In genomic region chr14:76268013-76268376, GRCh38 we compare ENCODE assay signal across 10 cellular contexts.
A peak's percentile ranks its signal among the peaks of the same experiment; 100 is the strongest.
DNase-seq lines count a peak whose midpoint lies in the region; ATAC-seq, FAIRE-seq and TF ChIP-seq lines count a peak whose summit lies in the region.
"Had no signal": no experiment of that assay in that cellular context is flagged by ENCODE, and none has a peak within 500 bp of the region (broad histone marks: within the 10 kb centered on the region; RNA-seq: fewer than 3 reads in every experiment).

No MANE protein-coding gene starts in this region.

- no peaks in the 10 kb centered on the region for H3K4me1 ChIP-seq in IMR-90 (ENCODE audit: control insufficient read depth, insufficient read depth, low read length)
- peaks cover 0 to 3% (median 0%) of the 10 kb centered on the region in 4 experiments; a peak in 2 of 7 replicates for H3K4me1 ChIP-seq in H1 (replicated peaks in 1 of 4; ENCODE audit: control insufficient read depth in 3 of 4, insufficient read depth in 4 of 4, low read length in 3 of 4)
- peaks cover 2% of the 10 kb centered on the region for H3K4me1 ChIP-seq in mesendoderm (ENCODE audit: control insufficient read depth, low read depth, low read length)
- no peaks in the 10 kb centered on the region for H3K4me1 ChIP-seq in thyroid gland

- CTCF ChIA-PET in IMR-90 (lab: Yijun Ruan, JAX), result interaction anchor here (0.5 to 0.6 kb wide), 3 partner anchors 8 to 187 kb away, joined by 3 to 4 read pairs (median 3); no protein-coding TSS in a partner anchor
- CTCF ChIA-PET in H1 (lab: Charles Lee; ENCODE audit: partially characterized antibody), result interaction anchor here (0.5 to 1.5 kb wide), 5 partner anchors 19 to 83 kb away, joined by 3 to 4 read pairs (median 3); no protein-coding TSS in a partner anchor

- no peak overlapping the region for H2AK9ac ChIP-seq in IMR-90 (replicated peaks; ENCODE audit: low read depth, low read length, poor library complexity)

- H3K36me3 ChIP-seq in IMR-90 (ENCODE audit: control insufficient read depth, insufficient read depth, low read length) (no peaks in the 10 kb centered on the region), H1 (ENCODE audit: control insufficient read depth in 2 of 4, insufficient read depth in 4 of 4, low read length in 3 of 4) (no peaks in the 10 kb centered on the region), mesendoderm (ENCODE audit: control insufficient read depth, insufficient read depth, low read length) (no peaks in the 10 kb centered on the region), thyroid gland (no peaks in the 10 kb centered on the region)

- H3K9me1 ChIP-seq in IMR-90 (ENCODE audit: insufficient read depth, low read length), result no peaks in the 10 kb centered on the region

- H3K23me2 ChIP-seq in H1 (ENCODE audit: low read depth, low read length), result no peaks in the 10 kb centered on the region

- H3K14ac ChIP-seq in IMR-90 (replicated peaks; ENCODE audit: low read depth, low read length), result no peak overlapping the region
- no peak overlapping the region for H3K14ac ChIP-seq in H1 (ENCODE audit: insufficient read length)

- no peak overlapping the region for H2BK15ac ChIP-seq in IMR-90 (ENCODE audit: low read depth, low read length)
- H2BK15ac ChIP-seq in H1 (ENCODE audit: low read length), result 0 out of 2 replicates have a peak overlapping the region, but pooled peaks have one; percentile 5
- H2BK15ac ChIP-seq in mesendoderm (replicated peaks; ENCODE audit: low read depth), result no peak overlapping the region

- dilution Hi-C loops in IMR-90 (cut with HindIII; ENCODE audit: low sequenced_read_pairs, unreplicated experiment), result no loop called here

- no peaks in the 10 kb centered on the region for H3K9me3 ChIP-seq in IMR-90 (ENCODE audit: control insufficient read depth, insufficient read depth, low read length)
- H3K9me3 ChIP-seq in H1 (ENCODE audit: insufficient read depth in 2 of 2, low read depth in 1 of 2, low read length in 1 of 2), result no peaks in the 10 kb centered on the region
- H3K9me3 ChIP-seq in thyroid gland, result no peaks in the 10 kb centered on the region

- no TSS peak for BruUV-seq in IMR-90 (replicated peaks; lab: Mats Ljungman, UMichigan)

- no peaks in the 10 kb centered on the region for H4K20me1 ChIP-seq in IMR-90 (ENCODE audit: insufficient read depth, low read length)
- no peaks in the 10 kb centered on the region for H4K20me1 ChIP-seq in H1 (replicated peaks in 1 of 2; ENCODE audit: control insufficient read depth in 1 of 2, insufficient read depth in 2 of 2, low read length in 2 of 2)

- H3K56ac ChIP-seq in IMR-90 (ENCODE audit: extremely low read depth, insufficient read depth, low read length), result no peak overlapping the region
- H3K56ac ChIP-seq in H1 (replicated peaks; ENCODE audit: insufficient read length, low read depth, low read length), result no peak overlapping the region
- peak overlapping the region; percentile 80 for H3K56ac ChIP-seq in mesendoderm (ENCODE audit: low read length)

- H4K91ac ChIP-seq in IMR-90 (ENCODE audit: insufficient read depth, low read depth, low read length) (no peak overlapping the region), H1 (replicated peaks; ENCODE audit: insufficient read length, low read length) (no peak overlapping the region)

- no peak overlapping the region for H3K4ac ChIP-seq in IMR-90 (ENCODE audit: low read depth, low read length)
- peak overlapping the region; percentile 1 for H3K4ac ChIP-seq in H1 (replicated peaks; ENCODE audit: insufficient read length, low read depth, low read length)
- H3K4ac ChIP-seq in mesendoderm (ENCODE audit: low read depth, low read length), result no peak overlapping the region

- H3K4me3 ChIP-seq in IMR-90 (ENCODE audit: insufficient read depth, low read depth, low read length) (peak overlapping the region; percentile 39), H1 (ENCODE audit: extremely low read depth in 1 of 4, insufficient read depth in 2 of 4, low read depth in 3 of 4, low read length in 4 of 4) (peak overlapping the region in 2 of 4 experiments; percentile 8 to 40; a peak in 3 of 8 replicates), mesendoderm (ENCODE audit: low read length) (peak overlapping the region; percentile 40), thyroid gland (replicated peaks in 1 of 3) (peak overlapping the region in 2 of 3 donors; percentile 12 to 21)

- H3K9ac ChIP-seq in IMR-90 (ENCODE audit: low read depth, low read length) (peak overlapping the region; percentile 40; the same call in 1 of the 2 replicates), H1 (replicated peaks in 1 of 4; ENCODE audit: extremely low read depth in 1 of 4, low read depth in 3 of 4, low read length in 3 of 4) (no peak overlapping the region), mesendoderm (ENCODE audit: low read length) (peak overlapping the region; percentile 54)

- TF ChIP-seq EP300 in H1 (IDR thresholded peaks at IDR 0.05; ENCODE audit: borderline replicate concordance in 1 of 2, low read depth in 2 of 2, low read length in 2 of 2), result no peak

- POLR2A ChIA-PET in IMR-90 (lab: Charles Lee; ENCODE audit: unreplicated experiment) (no interaction called here), H1 (lab: Charles Lee; ENCODE audit: partially characterized antibody) (interaction anchor here (0.6 kb wide), 1 partner anchor 1045 kb away, joined by 4 read pairs; no protein-coding TSS in a partner anchor)

- in situ Hi-C loops in IMR-90 (cut with MboI; ENCODE audit: low sequenced_read_pairs), result no loop called here

- H3K18ac ChIP-seq in IMR-90 (ENCODE audit: low read depth, low read length) (no peak overlapping the region), H1 (ENCODE audit: extremely low read depth, low read length) (peak overlapping the region; percentile 17; the same call in 1 of the 2 replicates), mesendoderm (ENCODE audit: low read length) (no peak overlapping the region)

- H2BK20ac ChIP-seq in IMR-90 (ENCODE audit: low read depth, low read length) (no peak overlapping the region), H1 (ENCODE audit: low read length) (no peak overlapping the region)

- H2AFZ ChIP-seq in IMR-90 (replicated peaks; ENCODE audit: low read length, poor library complexity) (peak overlapping the region; percentile 83), H1 (ENCODE audit: low read length) (peak overlapping the region; percentile 8; the same call in 1 of the 2 replicates)

- H3K27me3 ChIP-seq in IMR-90 (ENCODE audit: control insufficient read depth, insufficient read depth, low read length), result no peaks in the 10 kb centered on the region; the same call in 1 of the 2 replicates
- H3K27me3 ChIP-seq in H1 (replicated peaks in 1 of 4; ENCODE audit: control insufficient read depth in 3 of 4, extremely low read depth in 1 of 4, insufficient read depth in 3 of 4, low read length in 3 of 4), result peaks cover 0 to 2% (median 0%) of the 10 kb centered on the region in 4 experiments; a peak in 1 of 7 replicates
- H3K27me3 ChIP-seq in mesendoderm (ENCODE audit: insufficient read depth, low read length, poor library complexity), result no peaks in the 10 kb centered on the region
- H3K27me3 ChIP-seq in thyroid gland, result no peaks in the 10 kb centered on the region

- DNase-seq in IMR-90 (no peak), H1 (ENCODE audit: low read depth in 1 of 2, low spot score in 2 of 2) (no peak), mesendoderm (no peak), thyroid gland (no peak), erythroblast (lab: John Stamatoyannopoulos, UW) (no peak), dermis blood vessel endothelial cell (no peak)
- DNase-seq in activated CD8-positive, alpha-beta memory T cell treated with anti-CD3 and anti-CD28 coated beads, Interleukin-2, amount 50 U/mL, for 48 hours, result no peak
- DNase-seq: activated CD4-positive, alpha-beta T cell treated with anti-CD3 and anti-CD28 coated beads for 1 hour; OCI-M1 had no signal

- ATAC-seq in IMR-90 (ENCODE audit: low read depth) (peak; percentile 56), GM18907 (IDR thresholded peaks at IDR 0.05; ENCODE audit: unreplicated experiment) (no peak)

- H3K23ac ChIP-seq in IMR-90 (ENCODE audit: low read depth, low read length) (no peak overlapping the region), H1 (ENCODE audit: insufficient read length) (no peak overlapping the region), mesendoderm (ENCODE audit: low read length) (no peak overlapping the region)

- intact Hi-C loops in IMR-90 (cut with micrococcal nuclease) (no loop called here), thyroid gland (cut with DNase I) (no loop called here)

- no peak for TF ChIP-seq CTCF in IMR-90 (conservative IDR thresholded peaks at IDR 0.05; ENCODE audit: low read depth, low read length)
- TF ChIP-seq CTCF in H1 (IDR thresholded peaks at IDR 0.05; ENCODE audit: control extremely low read depth in 1 of 3, insufficient read depth in 1 of 3, low read depth in 1 of 3, low read length in 3 of 3), result no peak
- TF ChIP-seq CTCF in thyroid gland (IDR thresholded peaks at IDR 0.05), result no peak

- no peak overlapping the region for H4K5ac ChIP-seq in IMR-90 (ENCODE audit: low read depth, low read length)
- no peak overlapping the region for H4K5ac ChIP-seq in H1 (ENCODE audit: insufficient read length, low read depth, low read length)
- H4K5ac ChIP-seq in mesendoderm (ENCODE audit: low read length), result no peak overlapping the region

- H2BK5ac ChIP-seq in IMR-90 (ENCODE audit: low read depth, low read length, poor library complexity, severe bottlenecking) (no peak overlapping the region), H1 (ENCODE audit: low read depth, low read length) (no peak overlapping the region), mesendoderm (ENCODE audit: low read length) (no peak overlapping the region)

- H3K27ac ChIP-seq in IMR-90 (ENCODE audit: insufficient read depth, low read length) (no peak overlapping the region), H1 (ENCODE audit: low read depth, low read length) (no peak overlapping the region), mesendoderm (ENCODE audit: low read depth, low read length) (no peak overlapping the region), thyroid gland (no peak overlapping the region)

- H3K79me1 ChIP-seq in IMR-90 (ENCODE audit: low read depth in 1 of 2, low read length in 2 of 2), result no peaks in the 10 kb centered on the region
- H3K79me1 ChIP-seq in H1 (ENCODE audit: low read depth, low read length), result no peaks in the 10 kb centered on the region
- no peaks in the 10 kb centered on the region for H3K79me1 ChIP-seq in mesendoderm (ENCODE audit: low read length)

- H3K4me2 ChIP-seq in IMR-90 (ENCODE audit: low read depth, low read length) (peak overlapping the region; percentile 73), H1 (ENCODE audit: insufficient read depth in 1 of 2, low read depth in 2 of 2, low read length in 2 of 2) (peak overlapping the region in 1 of 2 experiments; percentile 69; a peak in 2 of 4 replicates), mesendoderm (ENCODE audit: low read length) (peak overlapping the region; percentile 61)

- H2BK120ac ChIP-seq in IMR-90 (ENCODE audit: low read depth, low read length) (no peak overlapping the region), H1 (replicated peaks; ENCODE audit: low read depth, low read length) (no peak overlapping the region), mesendoderm (ENCODE audit: low read depth, low read length) (no peak overlapping the region)

- no peak for TF ChIP-seq RAD21 in IMR-90 (IDR thresholded peaks at IDR 0.05; ENCODE audit: low read length)
- TF ChIP-seq RAD21 in H1 (IDR thresholded peaks at IDR 0.05 in 1 of 2, conservative IDR thresholded peaks at IDR 0.05 in 1 of 2; ENCODE audit: low read depth in 2 of 2, low read length in 2 of 2), result no peak

- no peak overlapping the region for H2AK5ac ChIP-seq in IMR-90 (ENCODE audit: low read depth, low read length)
- no peak overlapping the region for H2AK5ac ChIP-seq in H1 (ENCODE audit: low read depth, low read length)
- H2AK5ac ChIP-seq in mesendoderm (ENCODE audit: low read length), result no peak overlapping the region

- H4K8ac ChIP-seq in IMR-90 (ENCODE audit: low read depth in 2 of 2, low read length in 2 of 2), result no peak overlapping the region
- H4K8ac ChIP-seq in H1 (ENCODE audit: extremely low read depth, insufficient read depth, low read length), result no peak overlapping the region
- H4K8ac ChIP-seq in mesendoderm (ENCODE audit: low read depth, low read length), result no peak overlapping the region

- no peak for FAIRE-seq in H1 (lab: Jason Lieb, UNC)

- no CpG with 5 or more reads among the region's 11 CpGs for WGBS in IMR-90 (ENCODE audit: extremely low coverage in 2 of 2, insufficient read length in 1 of 2), 2 experiments
- 73% methylated on average over 8 of the region's 11 CpGs; no CpG with 5 or more reads in 1 of the 2 experiments for WGBS in H1 (ENCODE audit: extremely low coverage in 1 of 2, insufficient coverage in 1 of 2, insufficient read length in 1 of 2, insufficient replicate concordance in 2 of 2, low coverage in 1 of 2, low lambda C conversion rate in 2 of 2, missing lambda C conversion rate in 1 of 2), 2 experiments
- no CpG with 5 or more reads among the region's 11 CpGs for WGBS in mesendoderm (ENCODE audit: extremely low coverage, insufficient coverage, low lambda C conversion rate)
- WGBS in thyroid gland, 2 donors, result 18 to 40% methylated on average over 11 of the region's 11 CpGs

- no peak for TF ChIP-seq POLR2A in IMR-90 (IDR thresholded peaks at IDR 0.05; ENCODE audit: low read depth, low read length)
- TF ChIP-seq POLR2A in H1 (IDR thresholded peaks at IDR 0.05; ENCODE audit: control extremely low read depth in 1 of 2, low read depth in 2 of 2, low read length in 2 of 2), result no peak
- TF ChIP-seq POLR2A in thyroid gland (IDR thresholded peaks at IDR 0.05), result no peak
- no peak for TF ChIP-seq POLR2A in erythroblast (IDR thresholded peaks at IDR 0.05; ENCODE audit: low read length)

- H3K79me2 ChIP-seq in H1 (ENCODE audit: control insufficient read depth in 1 of 2, insufficient read depth in 2 of 2, low read length in 2 of 2) (no peaks in the 10 kb centered on the region), mesendoderm (ENCODE audit: control insufficient read depth, insufficient read depth, low read length) (no peaks in the 10 kb centered on the region)

- H2BK12ac ChIP-seq in H1 (ENCODE audit: low read depth, low read length), result 0 out of 2 replicates have a peak overlapping the region, but pooled peaks have one; percentile 5

Comparison
In these comparisons a context has a peak if more than half of its experiments do, and no peak if none do; other contexts are left out.
1. H3K9ac ChIP-seq: peak in IMR-90 (single experiment) and mesendoderm (single experiment); none in H1 (0 of 4).